ENCODE assay signal across 23 cellular contexts in genomic region chr20:9144643-9145042, GRCh38.
A peak's percentile ranks its signal among the peaks of the same experiment; 100 is the strongest.
DNase-seq lines count a peak whose midpoint lies in the region; ATAC-seq and TF ChIP-seq lines count a peak whose summit lies in the region.
"Had no signal": no experiment of that assay in that cellular context is flagged by ENCODE, and none has a peak within 500 bp of the region (broad histone marks: within the 10 kb centered on the region; RNA-seq: fewer than 3 reads in every experiment).

No MANE protein-coding gene starts in this region.

- TF ChIP-seq RAD21 in IMR-90 (IDR thresholded peaks at IDR 0.05; ENCODE audit: low read length) = no peak

- no peak overlapping the region for H3K56ac ChIP-seq in IMR-90 (ENCODE audit: extremely low read depth, insufficient read depth, low read length)

- no peak for TF ChIP-seq POLR2A in IMR-90 (IDR thresholded peaks at IDR 0.05; ENCODE audit: low read depth, low read length)

- no peak overlapping the region for H2AK9ac ChIP-seq in IMR-90 (replicated peaks; ENCODE audit: low read depth, low read length, poor library complexity)

- no peaks in the 10 kb centered on the region for H3K36me3 ChIP-seq in IMR-90 (ENCODE audit: control insufficient read depth, insufficient read depth, low read length)
- no peaks in the 10 kb centered on the region for H3K36me3 ChIP-seq in tibial artery
- H3K36me3 ChIP-seq: SJSA1 had no signal

- no peak overlapping the region for H4K5ac ChIP-seq in IMR-90 (ENCODE audit: low read depth, low read length)

- H2BK15ac ChIP-seq in IMR-90 (ENCODE audit: low read depth, low read length) = no peak overlapping the region

- dilution Hi-C loops in IMR-90 (cut with HindIII; ENCODE audit: low sequenced_read_pairs, unreplicated experiment) = no loop called here

- no peak overlapping the region for H3K4ac ChIP-seq in IMR-90 (ENCODE audit: low read depth, low read length)

- no peaks in the 10 kb centered on the region for H3K9me3 ChIP-seq in IMR-90 (ENCODE audit: control insufficient read depth, insufficient read depth, low read length)
- peaks cover 0 to under 1% (median 0%) of the 10 kb centered on the region in 3 donors for H3K9me3 ChIP-seq in tibial artery
- H3K9me3 ChIP-seq: SJSA1 had no signal

- H3K79me1 ChIP-seq in IMR-90 (ENCODE audit: low read depth in 1 of 2, low read length in 2 of 2) = peaks cover 42 to 81% of the 10 kb centered on the region in 2 experiments

- no CpG with 5 or more reads among the region's 2 CpGs for WGBS in IMR-90 (ENCODE audit: extremely low coverage in 2 of 2, insufficient read length in 1 of 2), 2 experiments

- no TSS peak for BruUV-seq in IMR-90 (replicated peaks; lab: Mats Ljungman, UMichigan)

- no peak overlapping the region for H4K91ac ChIP-seq in IMR-90 (ENCODE audit: insufficient read depth, low read depth, low read length)

- peak overlapping the region; percentile 1 for H2BK5ac ChIP-seq in IMR-90 (ENCODE audit: low read depth, low read length, poor library complexity, severe bottlenecking)

- H2BK20ac ChIP-seq in IMR-90 (ENCODE audit: low read depth, low read length) = no peak overlapping the region

- no peak overlapping the region for H3K4me2 ChIP-seq in IMR-90 (ENCODE audit: low read depth, low read length)

- no peak for DNase-seq in Right ventricle myocardium superior
- no peak for DNase-seq in cardiac septum (ENCODE audit: low spot score)
- DNase-seq in IMR-90 = no peak
- peak; percentile 66 for DNase-seq in OCI-M1 (lab: John Stamatoyannopoulos, UW)
- DNase-seq in tibial artery = no peak
- no peak for DNase-seq in stimulated activated CD4-positive, alpha-beta T cell treated with anti-CD3 and anti-CD28 coated beads, Interleukin-2, amount 100 ng/mL, for 24 hours
- no peak for DNase-seq in activated CD4-positive, CD25-positive, alpha-beta regulatory T cell treated with anti-CD3 and anti-CD28 coated beads, Interleukin-2, amount 50 U/mL, for 72 hours
- DNase-seq: AML-193, GDM1, GM23248, H9, NCI-H1092, NCI-H1436, NCI-H1930, NCI-H2227 treated with DMSO at 0.1 percent for 48 hours, NCI-H510A, NCI-H748 treated with DMSO at 0.1 percent for 48 hours, SW 1271, T-helper 17 cell had no signal

- no peak overlapping the region for H2BK120ac ChIP-seq in IMR-90 (ENCODE audit: low read depth, low read length)

- intact Hi-C loops in Right ventricle myocardium superior (cut with DNase I) (no loop called here), cardiac septum (cut with DNase I) (no loop called here), IMR-90 (cut with micrococcal nuclease) (no loop called here), tibial artery (cut with DNase I; ENCODE audit: low total_unique reads) (no loop called here)

- H3K27ac ChIP-seq in IMR-90 (ENCODE audit: insufficient read depth, low read length) (no peak overlapping the region), tibial artery (peak overlapping the region; percentile 23 to 46)
- H3K27ac ChIP-seq: GM23248, HL-60, RWPE1, SJSA1 had no signal

- POLR2A ChIA-PET in IMR-90 (lab: Charles Lee; ENCODE audit: unreplicated experiment) = no interaction called here

- H4K8ac ChIP-seq in IMR-90 (ENCODE audit: low read depth in 2 of 2, low read length in 2 of 2) = no peak overlapping the region

- H3K9ac ChIP-seq in IMR-90 (ENCODE audit: low read depth, low read length) = no peak overlapping the region
- H3K9ac ChIP-seq: GM23248 had no signal

- ATAC-seq in Right ventricle myocardium superior (ENCODE audit: poor library complexity) = peak; percentile 37
- no peak for ATAC-seq in IMR-90 (ENCODE audit: low read depth)
- no peak for ATAC-seq in GM19328 (IDR thresholded peaks at IDR 0.05; ENCODE audit: unreplicated experiment)
- ATAC-seq: T-helper 17 cell had no signal

- H3K4me3 ChIP-seq in IMR-90 (ENCODE audit: insufficient read depth, low read depth, low read length) (no peak overlapping the region), tibial artery (no peak overlapping the region)
- H3K4me3 ChIP-seq: GM23248, SJSA1 had no signal

- no peak overlapping the region for H2AFZ ChIP-seq in IMR-90 (replicated peaks; ENCODE audit: low read length, poor library complexity)
- H2AFZ ChIP-seq: GM23248 had no signal

- H2AK5ac ChIP-seq in IMR-90 (ENCODE audit: low read depth, low read length) = no peak overlapping the region

- CTCF ChIA-PET in IMR-90 (lab: Yijun Ruan, JAX) = no interaction called here

- in situ Hi-C loops in IMR-90 (cut with MboI; ENCODE audit: low sequenced_read_pairs) = no loop called here

- H3K4me1 ChIP-seq in IMR-90 (ENCODE audit: control insufficient read depth, insufficient read depth, low read length) (peaks cover 10% of the 10 kb centered on the region), tibial artery (peaks cover 0 to 29% (median 6%) of the 10 kb centered on the region in 4 donors)
- H3K4me1 ChIP-seq: SJSA1 had no signal

- TF ChIP-seq CTCF in IMR-90 (conservative IDR thresholded peaks at IDR 0.05; ENCODE audit: low read depth, low read length) = no peak
- no peak for TF ChIP-seq CTCF in tibial artery (IDR thresholded peaks at IDR 0.05)

- no peak overlapping the region for H3K23ac ChIP-seq in IMR-90 (ENCODE audit: low read depth, low read length)

- H3K9me1 ChIP-seq in IMR-90 (ENCODE audit: insufficient read depth, low read length) = peaks cover 17% of the 10 kb centered on the region

- 0 out of 2 replicates have a peak overlapping the region, but pooled peaks have one; percentile 54 for H3K14ac ChIP-seq in IMR-90 (replicated peaks; ENCODE audit: low read depth, low read length)

- H3K27me3 ChIP-seq in IMR-90 (ENCODE audit: control insufficient read depth, insufficient read depth, low read length) (no peaks in the 10 kb centered on the region), tibial artery (no peaks in the 10 kb centered on the region)
- H3K27me3 ChIP-seq: SJSA1 had no signal

- H3K18ac ChIP-seq in IMR-90 (ENCODE audit: low read depth, low read length) = no peak overlapping the region

- peaks cover 34% of the 10 kb centered on the region for H4K20me1 ChIP-seq in IMR-90 (ENCODE audit: insufficient read depth, low read length)

TF ChIP-seq in IMR-90, 13 proteins besides CTCF, POLR2A, EP300 and RAD21:
- TF ChIP-seq CHD1 (IDR thresholded peaks at IDR 0.05; ENCODE audit: low read depth, low read length) (no peak), SMC3 (IDR thresholded peaks at IDR 0.05; ENCODE audit: low read depth, low read length) (no peak), CEBPB (IDR thresholded peaks at IDR 0.05; ENCODE audit: low read depth, low read length) (no peak), NFE2L2 (IDR thresholded peaks at IDR 0.05; ENCODE audit: low read depth, low read length) (no peak), RFX5 (IDR thresholded peaks at IDR 0.05; ENCODE audit: low read depth, low read length) (no peak)
